ENCODE assay signal across 17 cellular contexts in genomic region chr2:101946372-101946771, GRCh38. TPM values are rescaled to one million over a fixed set of nuclear protein-coding genes. Genes with fewer than 3 reads are reported as not detected.
A peak's percentile ranks its signal among the peaks of the same experiment; 100 is the strongest.
DNase-seq lines count a peak whose midpoint lies in the region; ATAC-seq and TF ChIP-seq lines count a peak whose summit lies in the region.
"Had no signal": no experiment of that assay in that cellular context is flagged by ENCODE, and none has a peak within 500 bp of the region (broad histone marks: within the 10 kb centered on the region; RNA-seq: fewer than 3 reads in every experiment).

No MANE protein-coding gene starts in this region.

- H4K20me1 ChIP-seq in Karpas-422 (ENCODE audit: insufficient read depth, low read depth, low read length) (no peaks in the 10 kb centered on the region), neural cell (ENCODE audit: insufficient read depth) (no peaks in the 10 kb centered on the region)

- TF ChIP-seq EP300 in neural cell (conservative IDR thresholded peaks at IDR 0.05; ENCODE audit: poor library complexity, severe bottlenecking): peak; percentile 77

- CTCF ChIA-PET in activated CD8-positive, alpha-beta T cell treated with anti-CD3 and anti-CD28 coated beads, Interleukin-2, amount 10 ng/mL, durations not matched to agents 7 days and 5 days (lab: Charles Lee): no interaction called here

- no peak overlapping the region for H3K4me3 ChIP-seq in Karpas-422 (ENCODE audit: low read length)
- H3K4me3 ChIP-seq in endodermal cell (ENCODE audit: low read length): no peak overlapping the region
- H3K4me3 ChIP-seq in neural cell (ENCODE audit: low read length): no peak overlapping the region
- no peak overlapping the region for H3K4me3 ChIP-seq in uterus

- no peak overlapping the region for H3K4me3 Mint-ChIP-seq in endodermal cell
- no peak overlapping the region for H3K4me3 Mint-ChIP-seq in activated CD8-positive, alpha-beta T cell treated with anti-CD3 and anti-CD28 coated beads, Interleukin-2, amount 10 ng/mL, durations not matched to agents 7 days and 5 days
- H3K4me3 Mint-ChIP-seq: CD14-positive monocyte had no signal

- H3K27ac Mint-ChIP-seq in endodermal cell: no peak overlapping the region
- no peak overlapping the region for H3K27ac Mint-ChIP-seq in activated CD8-positive, alpha-beta T cell treated with anti-CD3 and anti-CD28 coated beads, Interleukin-2, amount 10 ng/mL, durations not matched to agents 7 days and 5 days

- H3K27ac ChIP-seq in Karpas-422 (ENCODE audit: low read length) (no peak overlapping the region), endodermal cell (ENCODE audit: low read depth, low read length) (peak overlapping the region; percentile 30), neural cell (ENCODE audit: low read length) (no peak overlapping the region), uterus (no peak overlapping the region)

- H3K9ac ChIP-seq in Karpas-422 (ENCODE audit: low read length) (no peak overlapping the region), endodermal cell (ENCODE audit: extremely low read depth, low read length, poor library complexity, severe bottlenecking) (no peak overlapping the region), neural cell (ENCODE audit: low read length) (no peak overlapping the region)
- H3K9ac ChIP-seq: SK-N-SH had no signal

- no peak for TF ChIP-seq RAD21 in neural cell (conservative IDR thresholded peaks at IDR 0.05)

- POLR2A ChIA-PET in activated CD8-positive, alpha-beta T cell treated with anti-CD3 and anti-CD28 coated beads, Interleukin-2, amount 10 ng/mL, durations not matched to agents 7 days and 5 days (lab: Charles Lee): no interaction called here

- H2AFZ ChIP-seq in Karpas-422 (ENCODE audit: low read length) (no peak overlapping the region), neural cell (ENCODE audit: low read depth, low read length) (no peak overlapping the region)

- H3K4me2 ChIP-seq in Karpas-422 (ENCODE audit: low read depth, low read length, poor library complexity, severe bottlenecking) (no peak overlapping the region), neural cell (ENCODE audit: low read length) (no peak overlapping the region)
- H3K4me2 ChIP-seq: SK-N-SH had no signal

- peak; percentile 41 for DNase-seq in Karpas-422
- peak; percentile 60 for DNase-seq in NCI-H526 treated with DMSO at 0.1 percent for 48 hours (lab: John Stamatoyannopoulos, UW)
- no peak for DNase-seq in endodermal cell
- DNase-seq in uterus: no peak
- DNase-seq in activated CD8-positive, alpha-beta T cell treated with anti-CD3 and anti-CD28 coated beads, Interleukin-2, amount 10 ng/mL, durations not matched to agents 7 days and 5 days: no peak
- DNase-seq in activated naive CD4-positive, alpha-beta T cell treated with Interleukin-2 at 50 U/mL for 16 hours: no peak
- DNase-seq: DMS79 treated with DMSO at 0.1 percent for 48 hours, H7, NCI-H1694 treated with DMSO at 0.1 percent for 48 hours, NCI-H345, NCI-H774, OCI-M1, Right ventricle myocardium superior, SK-N-SH had no signal

- no peaks in the 10 kb centered on the region for H3F3A ChIP-seq in neural cell (ENCODE audit: insufficient read depth, low read length, poor library complexity, severe bottlenecking)

- intact Hi-C loops in uterus (cut with DNase I; ENCODE audit: low total_unique reads): no loop called here

- no peaks in the 10 kb centered on the region for H3K9me3 Mint-ChIP-seq in endodermal cell
- peaks cover 3% of the 10 kb centered on the region for H3K9me3 Mint-ChIP-seq in activated CD8-positive, alpha-beta T cell treated with anti-CD3 and anti-CD28 coated beads, Interleukin-2, amount 10 ng/mL, durations not matched to agents 7 days and 5 days (ENCODE audit: insufficient read depth)

- H3K4me1 Mint-ChIP-seq in endodermal cell: no peaks in the 10 kb centered on the region
- H3K4me1 Mint-ChIP-seq in activated CD8-positive, alpha-beta T cell treated with anti-CD3 and anti-CD28 coated beads, Interleukin-2, amount 10 ng/mL, durations not matched to agents 7 days and 5 days (ENCODE audit: low read depth): no peaks in the 10 kb centered on the region

- no peak for ATAC-seq in activated CD8-positive, alpha-beta T cell treated with anti-CD3 and anti-CD28 coated beads, Interleukin-2, amount 10 ng/mL, durations not matched to agents 7 days and 5 days

- H3K79me2 ChIP-seq in Karpas-422 (ENCODE audit: low read length) (no peaks in the 10 kb centered on the region), neural cell (replicated peaks; ENCODE audit: insufficient read depth, low read length) (no peaks in the 10 kb centered on the region)

- H3K9me3 ChIP-seq in Karpas-422 (ENCODE audit: low read length) (no peaks in the 10 kb centered on the region), endodermal cell (ENCODE audit: control insufficient read depth, low read length) (no peaks in the 10 kb centered on the region), neural cell (ENCODE audit: low read length) (no peaks in the 10 kb centered on the region), uterus (no peaks in the 10 kb centered on the region)
- H3K9me3 ChIP-seq: SK-N-SH had no signal

- H3K4me1 ChIP-seq in Karpas-422 (ENCODE audit: low read length): no peaks in the 10 kb centered on the region; the same call in 1 of the 2 replicates
- no peaks in the 10 kb centered on the region for H3K4me1 ChIP-seq in endodermal cell (ENCODE audit: control insufficient read depth, insufficient read depth, low read length)
- no peaks in the 10 kb centered on the region for H3K4me1 ChIP-seq in uterus

- TF ChIP-seq POLR2A in uterus (IDR thresholded peaks at IDR 0.05): no peak

- TF ChIP-seq CTCF in endodermal cell (conservative IDR thresholded peaks at IDR 0.05): no peak
- no peak for TF ChIP-seq CTCF in neural cell (IDR thresholded peaks at IDR 0.05; ENCODE audit: poor library complexity, severe bottlenecking)
- no peak for TF ChIP-seq CTCF in uterus (IDR thresholded peaks at IDR 0.05)

- WGBS in endodermal cell (ENCODE audit: insufficient coverage in 1 of 2, insufficient read length in 1 of 2), 2 experiments: 92 to 100% methylated on average over 1 of the region's 1 CpG

- H3K27me3 Mint-ChIP-seq in endodermal cell (ENCODE audit: insufficient read depth): no peaks in the 10 kb centered on the region
- peaks cover 5% of the 10 kb centered on the region for H3K27me3 Mint-ChIP-seq in activated CD8-positive, alpha-beta T cell treated with anti-CD3 and anti-CD28 coated beads, Interleukin-2, amount 10 ng/mL, durations not matched to agents 7 days and 5 days (ENCODE audit: low read depth)

- no peaks in the 10 kb centered on the region for H3K27me3 ChIP-seq in Karpas-422 (ENCODE audit: low read length)
- H3K27me3 ChIP-seq in endodermal cell (ENCODE audit: control insufficient read depth, insufficient read depth, low read length, poor library complexity, severe bottlenecking): no peaks in the 10 kb centered on the region
- no peaks in the 10 kb centered on the region for H3K27me3 ChIP-seq in neural cell (ENCODE audit: insufficient read depth, low read depth, low read length)
- H3K27me3 ChIP-seq in uterus: no peaks in the 10 kb centered on the region

- no peaks in the 10 kb centered on the region; the same call in 1 of the 2 replicates for H3K9me2 ChIP-seq in Karpas-422 (replicated peaks; ENCODE audit: insufficient read depth, low read length)
- H3K9me2 ChIP-seq in neural cell (ENCODE audit: insufficient read depth, low read length): no peaks in the 10 kb centered on the region
- H3K9me2 ChIP-seq: SK-N-SH had no signal

- H3K36me3 Mint-ChIP-seq in endodermal cell (ENCODE audit: low read depth): no peaks in the 10 kb centered on the region
- H3K36me3 Mint-ChIP-seq in activated CD8-positive, alpha-beta T cell treated with anti-CD3 and anti-CD28 coated beads, Interleukin-2, amount 10 ng/mL, durations not matched to agents 7 days and 5 days (ENCODE audit: low read depth): no peaks in the 10 kb centered on the region

- H3K36me3 ChIP-seq in Karpas-422 (ENCODE audit: insufficient read depth, low read length) (no peaks in the 10 kb centered on the region), endodermal cell (ENCODE audit: control insufficient read depth, insufficient read depth, low read length) (no peaks in the 10 kb centered on the region), neural cell (ENCODE audit: insufficient read depth, low read length) (no peaks in the 10 kb centered on the region), uterus (no peaks in the 10 kb centered on the region)

TF ChIP-seq in neural cell, 6 proteins besides CTCF, POLR2A, EP300 and RAD21 (continues in another document):
- TF ChIP-seq, protein P1, sequence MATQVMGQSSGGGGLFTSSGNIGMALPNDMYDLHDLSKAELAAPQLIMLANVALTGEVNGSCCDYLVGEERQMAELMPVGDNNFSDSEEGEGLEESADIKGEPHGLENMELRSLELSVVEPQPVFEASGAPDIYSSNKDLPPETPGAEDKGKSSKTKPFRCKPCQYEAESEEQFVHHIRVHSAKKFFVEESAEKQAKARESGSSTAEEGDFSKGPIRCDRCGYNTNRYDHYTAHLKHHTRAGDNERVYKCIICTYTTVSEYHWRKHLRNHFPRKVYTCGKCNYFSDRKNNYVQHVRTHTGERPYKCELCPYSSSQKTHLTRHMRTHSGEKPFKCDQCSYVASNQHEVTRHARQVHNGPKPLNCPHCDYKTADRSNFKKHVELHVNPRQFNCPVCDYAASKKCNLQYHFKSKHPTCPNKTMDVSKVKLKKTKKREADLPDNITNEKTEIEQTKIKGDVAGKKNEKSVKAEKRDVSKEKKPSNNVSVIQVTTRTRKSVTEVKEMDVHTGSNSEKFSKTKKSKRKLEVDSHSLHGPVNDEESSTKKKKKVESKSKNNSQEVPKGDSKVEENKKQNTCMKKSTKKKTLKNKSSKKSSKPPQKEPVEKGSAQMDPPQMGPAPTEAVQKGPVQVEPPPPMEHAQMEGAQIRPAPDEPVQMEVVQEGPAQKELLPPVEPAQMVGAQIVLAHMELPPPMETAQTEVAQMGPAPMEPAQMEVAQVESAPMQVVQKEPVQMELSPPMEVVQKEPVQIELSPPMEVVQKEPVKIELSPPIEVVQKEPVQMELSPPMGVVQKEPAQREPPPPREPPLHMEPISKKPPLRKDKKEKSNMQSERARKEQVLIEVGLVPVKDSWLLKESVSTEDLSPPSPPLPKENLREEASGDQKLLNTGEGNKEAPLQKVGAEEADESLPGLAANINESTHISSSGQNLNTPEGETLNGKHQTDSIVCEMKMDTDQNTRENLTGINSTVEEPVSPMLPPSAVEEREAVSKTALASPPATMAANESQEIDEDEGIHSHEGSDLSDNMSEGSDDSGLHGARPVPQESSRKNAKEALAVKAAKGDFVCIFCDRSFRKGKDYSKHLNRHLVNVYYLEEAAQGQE (IDR thresholded peaks at IDR 0.05; ENCODE audit: borderline replicate concordance): no peak
- no peak for TF ChIP-seq TAF1 (IDR thresholded peaks at IDR 0.05; ENCODE audit: low read depth)
- TF ChIP-seq MXI1 (conservative IDR thresholded peaks at IDR 0.05; ENCODE audit: poor library complexity, severe bottlenecking): no peak

RNA-seq across cellular contexts. Expression of gene IL1R2, which starts 45.4 kb away (rescaled TPM):
- not detected in 2 replicates for total RNA-seq in Karpas-422 (2014; rRNA removed; shearing (Covaris generic); ENCODE audit: low replicate concordance)
- total RNA-seq in endodermal cell (under 1 TPM in 1 of 2 donors, not detected in 1; 0.73 TPM), uterus (1 to 10 TPM; 2.9 to 8.2 (median 4.9) TPM)
- not detected for polyA plus RNA-seq in endodermal cell (2013, experiment 1 of 2)
- polyA plus RNA-seq in endodermal cell (2013, experiment 2 of 2): not detected
- polyA plus RNA-seq in neural cell: not detected in 2 replicates
- polyA minus RNA-seq in neural cell: not detected in 2 replicates
- not detected for total RNA-seq in activated CD8-positive, alpha-beta T cell treated with anti-CD3 and anti-CD28 coated beads, Interleukin-2, amount 10 ng/mL, durations not matched to agents 7 days and 5 days
- total RNA-seq: G401 had no signal

Comparison
In these comparisons a context has a peak if more than half of its experiments do, and no peak if none do; other contexts are left out.
1. DNase-seq: peak in Karpas-422 (single experiment) and NCI-H526 treated with DMSO at 0.1 percent for 48 hours (single experiment); none in endodermal cell (single experiment), uterus (0 of 2), activated CD8-positive, alpha-beta T cell treated with anti-CD3 and anti-CD28 coated beads, Interleukin-2, amount 10 ng/mL, durations not matched to agents 7 days and 5 days (single experiment) and activated naive CD4-positive, alpha-beta T cell treated with Interleukin-2 at 50 U/mL for 16 hours (single experiment).